2 cellular contexts compared by ENCODE assay signal in genomic region chr1:46494910-46495309, GRCh38.
TF ChIP-seq lines count a peak whose summit lies in the region.

No MANE protein-coding gene starts in this region.

TF ChIP-seq in IMR-90, 13 proteins besides CTCF, POLR2A, EP300 and RAD21:
- TF ChIP-seq MAFK (IDR thresholded peaks at IDR 0.05; ENCODE audit: low read depth, low read length) = no peak
- no peak for TF ChIP-seq SMC3 (IDR thresholded peaks at IDR 0.05; ENCODE audit: low read depth, low read length)
- TF ChIP-seq ELK1 (IDR thresholded peaks at IDR 0.05; ENCODE audit: borderline replicate concordance, low read depth, low read length) = no peak
- no peak for TF ChIP-seq RFX5 (IDR thresholded peaks at IDR 0.05; ENCODE audit: low read depth, low read length)

TF ChIP-seq in H1, 55 proteins besides CTCF, POLR2A, EP300 and RAD21:
- TF ChIP-seq, protein P1, sequence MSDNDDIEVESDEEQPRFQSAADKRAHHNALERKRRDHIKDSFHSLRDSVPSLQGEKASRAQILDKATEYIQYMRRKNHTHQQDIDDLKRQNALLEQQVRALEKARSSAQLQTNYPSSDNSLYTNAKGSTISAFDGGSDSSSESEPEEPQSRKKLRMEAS (IDR thresholded peaks at IDR 0.05) = no peak
- TF ChIP-seq KDM4A (IDR thresholded peaks at IDR 0.05; ENCODE audit: low read depth, low read length, severe bottlenecking) = no peak
- TF ChIP-seq TBP (IDR thresholded peaks at IDR 0.05; ENCODE audit: low read depth, low read length) = no peak
- no peak for TF ChIP-seq ZNF274 (IDR thresholded peaks at IDR 0.05; ENCODE audit: borderline replicate concordance, extremely low read depth, low read length)
- no peak for TF ChIP-seq CEBPB (IDR thresholded peaks at IDR 0.05; ENCODE audit: low read depth, low read length)
- no peak for TF ChIP-seq BACH1 (IDR thresholded peaks at IDR 0.05; ENCODE audit: low read length)
- no peak for TF ChIP-seq RXRA (IDR thresholded peaks at IDR 0.05; ENCODE audit: insufficient read depth, low read depth, low read length)
